Comparison of ENCODE assay signal across 13 cellular contexts in genomic region chr5:39201160-39201794, GRCh38. TPM values are rescaled to one million over a fixed set of nuclear protein-coding genes. Genes with fewer than 3 reads are reported as not detected.
A peak's percentile ranks its signal among the peaks of the same experiment; 100 is the strongest.
DNase-seq lines count a peak whose midpoint lies in the region; ATAC-seq, FAIRE-seq and TF ChIP-seq lines count a peak whose summit lies in the region.
"Had no signal": no experiment of that assay in that cellular context is flagged by ENCODE, and none has a peak within 500 bp of the region (broad histone marks: within the 10 kb centered on the region; RNA-seq: fewer than 3 reads in every experiment).

No MANE protein-coding gene starts in this region.

- H3K9ac ChIP-seq in colonic mucosa (ENCODE audit: low read depth in 2 of 2, low read length in 2 of 2), result peak overlapping the region; percentile 8 to 29

- 70 to 79% (median 73%) methylated on average over 1 of the region's 1 CpG for WGBS in small intestine, 3 donors

- H3K4me1 ChIP-seq in colonic mucosa (no peaks in the 10 kb centered on the region), small intestine (ENCODE audit: control insufficient read depth in 2 of 2, insufficient read depth in 1 of 2, low read depth in 1 of 2, low read length in 1 of 2) (peaks cover 0 to 2% of the 10 kb centered on the region in 2 donors)

- DNase-seq in NCI-H526 (lab: John Stamatoyannopoulos, UW) (peak; percentile 17 to 48), NCI-H526 treated with DMSO at 0.1 percent for 48 hours (lab: John Stamatoyannopoulos, UW) (no peak), OCI-M1 (lab: John Stamatoyannopoulos, UW) (peak; percentile 59), colonic mucosa (no peak), small intestine (no peak), NCI-H146 (lab: John Stamatoyannopoulos, UW) (no peak)
- no peak for DNase-seq in stimulated activated naive CD4-positive, alpha-beta T cell (lab: John Stamatoyannopoulos, UW)
- DNase-seq: aorta, Kasumi-1, NCI-H2171 treated with DMSO at 0.1 percent for 48 hours, RPMI8226 had no signal

- H3K36me3 ChIP-seq in colonic mucosa (no peaks in the 10 kb centered on the region), small intestine (ENCODE audit: control insufficient read depth in 2 of 2, insufficient read depth in 2 of 2, low read length in 2 of 2) (no peaks in the 10 kb centered on the region)

- intact Hi-C loops in colonic mucosa (cut with DNase I), result no loop called here

- no peaks in the 10 kb centered on the region for H3K27me3 ChIP-seq in colonic mucosa
- H3K27me3 ChIP-seq in small intestine (ENCODE audit: control insufficient read depth in 2 of 2, insufficient read depth in 2 of 2, low read length in 2 of 2), result no peaks in the 10 kb centered on the region

- H3K27ac ChIP-seq in colonic mucosa, result peak overlapping the region; percentile 43
- peak overlapping the region; percentile 53 to 87 for H3K27ac ChIP-seq in small intestine (ENCODE audit: low read depth in 1 of 2, low read length in 1 of 2)
- H3K27ac ChIP-seq: 22Rv1 had no signal

- ATAC-seq in GM21447 (IDR thresholded peaks at IDR 0.05; ENCODE audit: unreplicated experiment), result no peak

- H3K4me3 ChIP-seq in colonic mucosa, result peak overlapping the region; percentile 4
- peak overlapping the region; percentile 38 for H3K4me3 ChIP-seq in small intestine (ENCODE audit: low read depth in 1 of 2, low read length in 2 of 2)

- FAIRE-seq in small intestine (lab: Jason Lieb, UNC), result no peak

- no peak for TF ChIP-seq CTCF in colonic mucosa (IDR thresholded peaks at IDR 0.05)

- H3K9me3 ChIP-seq in colonic mucosa, result no peaks in the 10 kb centered on the region
- H3K9me3 ChIP-seq in small intestine (ENCODE audit: control insufficient read depth, low read depth), result no peaks in the 10 kb centered on the region

RNA-seq across cellular contexts. Expression of gene FYB1, which starts 18.1 kb away (rescaled TPM):
- total RNA-seq in colonic mucosa, result 1 to 10 TPM; 6.1 to 8.6 TPM
- 10 to 100 TPM in 1 of 3 donors, 1 to 10 TPM in 2; 3.5 to 12.4 (median 3.6) TPM for polyA plus RNA-seq in small intestine

Comparison
In these comparisons a context has a peak if more than half of its experiments do, and no peak if none do; other contexts are left out.
1. DNase-seq: peak in NCI-H526 (2 of 2) and OCI-M1 (single experiment); none in NCI-H526 treated with DMSO at 0.1 percent for 48 hours (single experiment), colonic mucosa (single experiment), small intestine (single experiment), stimulated activated naive CD4-positive, alpha-beta T cell (0 of 6) and NCI-H146 (single experiment).